ENCODE assay signal across 1 cellular context in genomic region chr2:237422309-237422708, GRCh38.
TF ChIP-seq lines count a peak whose summit lies in the region.

No MANE protein-coding gene starts in this region.

TF ChIP-seq in H1, 55 proteins besides CTCF, POLR2A, EP300 and RAD21 (continued from another document):
- TF ChIP-seq NRF1 (IDR thresholded peaks at IDR 0.05; ENCODE audit: low read depth, low read length) (no peak), SRF (IDR thresholded peaks at IDR 0.05; ENCODE audit: low read depth, low read length) (no peak), SUZ12 (IDR thresholded peaks at IDR 0.05; ENCODE audit: low read length) (no peak), BCL11A (IDR thresholded peaks at IDR 0.05; ENCODE audit: low read depth in 2 of 2, low read length in 2 of 2) (no peak), RFX5 (IDR thresholded peaks at IDR 0.05; ENCODE audit: borderline replicate concordance, low read depth, low read length) (no peak), RXRA (IDR thresholded peaks at IDR 0.05; ENCODE audit: insufficient read depth, low read depth, low read length) (no peak), JUN (IDR thresholded peaks at IDR 0.05; ENCODE audit: low read depth, low read length) (no peak), MAX (IDR thresholded peaks at IDR 0.05) (no peak), KDM5A (IDR thresholded peaks at IDR 0.05; ENCODE audit: low read length) (no peak), ZNF274 (IDR thresholded peaks at IDR 0.05; ENCODE audit: borderline replicate concordance, extremely low read depth, low read length) (no peak), CHD2 (IDR thresholded peaks at IDR 0.05; ENCODE audit: low read length) (no peak), BRCA1 (IDR thresholded peaks at IDR 0.05; ENCODE audit: low read depth, low read length) (no peak)
